Comparison of ENCODE assay signal across 20 cellular contexts in the genomic region with DNA sequence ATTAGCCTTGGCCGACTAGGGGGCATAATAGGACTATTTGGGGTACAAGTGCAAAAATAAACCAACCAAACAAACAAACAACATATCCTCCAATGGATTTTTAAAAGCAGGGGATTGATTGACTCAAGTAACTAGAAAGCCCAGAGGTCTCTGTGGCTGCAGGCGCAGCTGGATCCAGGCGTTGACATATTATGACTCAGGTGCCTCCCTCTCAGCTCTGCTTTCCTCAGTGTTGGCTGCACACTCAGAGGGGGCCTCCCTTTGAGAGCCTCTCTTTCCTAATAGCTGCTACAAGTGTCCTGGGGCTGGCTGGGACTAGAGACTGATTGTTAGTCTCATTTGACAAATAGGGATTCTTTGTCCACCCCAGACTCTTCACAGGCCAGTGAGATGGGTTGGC.
"Had no signal": no experiment of that assay in that cellular context is flagged by ENCODE, and none has a peak within 500 bp of the region (broad histone marks: within the 10 kb centered on the region; RNA-seq: fewer than 3 reads in every experiment).

No MANE protein-coding gene starts in this region.

- H3K27me3 ChIP-seq: ascending aorta, breast epithelium, ovary, sigmoid colon, transverse colon, uterus had no signal

- H3K27ac ChIP-seq: ascending aorta, breast epithelium, ovary, sigmoid colon, transverse colon, uterus had no signal

- H3K27ac Mint-ChIP-seq: activated CD4-positive, alpha-beta T cell treated with anti-CD3 and anti-CD28 coated beads, Interleukin-2, amount 10 ng/mL, durations not matched to agents 7 days and 5 days; activated CD8-positive, alpha-beta T cell treated with anti-CD3 and anti-CD28 coated beads, Interleukin-2, amount 10 ng/mL, durations not matched to agents 7 days and 5 days; activated T-cell treated with anti-CD3 and anti-CD28 coated beads, Interleukin-2, amount 50 U/mL, for 24 hours; activated T-helper 2 cell treated with anti-CD3 and anti-CD28 coated beads, Interferon-gamma antibody, Interleukin-2, Interleukin-4, amounts not matched to agents 10 μg/mL and 5 μg/mL and 100 μg/mL, durations not matched to agents 14 hours and 24 hours and 36 hours; immature natural killer cell; memory B cell; stimulated activated naive B cell treated with anti-CD40 and anti-IgM and Interleukin-4, amounts not matched to agents 10 μg/mL and 1 μg/mL and 100 μg/mL, for 72 hours; T-helper 2 cell treated with Interferon-gamma antibody and Interleukin-4, amounts not matched to agents 5 μg/mL and 100 μg/mL, for 36 hours; WTC11 had no signal

- H3K36me3 Mint-ChIP-seq: immature natural killer cell; memory B cell; stimulated activated naive B cell treated with anti-CD40 and anti-IgM and Interleukin-4, amounts not matched to agents 10 μg/mL and 1 μg/mL and 100 μg/mL, for 72 hours; WTC11 had no signal

- DNase-seq: activated CD4-positive, alpha-beta T cell treated with anti-CD3 and anti-CD28 coated beads, Interleukin-2, amount 10 ng/mL, durations not matched to agents 7 days and 5 days; activated CD8-positive, alpha-beta T cell treated with anti-CD3 and anti-CD28 coated beads, Interleukin-2, amount 10 ng/mL, durations not matched to agents 7 days and 5 days; activated naive CD4-positive, alpha-beta T cell treated with Interleukin-2 at 50 U/mL for 16 hours; activated T-cell treated with anti-CD3 and anti-CD28 coated beads, Interleukin-2, amount 50 U/mL, for 24 hours; cerebellar nuclear complex; effector CD8-positive, alpha-beta T cell; immature natural killer cell; ovary; sigmoid colon; stimulated activated CD4-positive, alpha-beta T cell treated with anti-CD3 and anti-CD28 coated beads, Interleukin-4, amount 100 ng/mL, for 4 hours; stimulated activated naive B cell treated with anti-CD40 and anti-IgM and Interleukin-4, amounts not matched to agents 10 μg/mL and 1 μg/mL and 100 μg/mL, for 72 hours; transverse colon; uterus had no signal

- H3K36me3 ChIP-seq: ascending aorta, breast epithelium, ovary, sigmoid colon, transverse colon, uterus had no signal

- H3K9me3 Mint-ChIP-seq: activated CD4-positive, alpha-beta T cell treated with anti-CD3 and anti-CD28 coated beads, Interleukin-2, amount 10 ng/mL, durations not matched to agents 7 days and 5 days; activated T-cell treated with anti-CD3 and anti-CD28 coated beads, Interleukin-2, amount 50 U/mL, for 24 hours; activated T-helper 2 cell treated with anti-CD3 and anti-CD28 coated beads, Interferon-gamma antibody, Interleukin-2, Interleukin-4, amounts not matched to agents 10 μg/mL and 5 μg/mL and 100 μg/mL, durations not matched to agents 14 hours and 24 hours and 36 hours; immature natural killer cell; memory B cell; stimulated activated naive B cell treated with anti-CD40 and anti-IgM and Interleukin-4, amounts not matched to agents 10 μg/mL and 1 μg/mL and 100 μg/mL, for 72 hours; T-helper 2 cell treated with Interferon-gamma antibody and Interleukin-4, amounts not matched to agents 5 μg/mL and 100 μg/mL, for 36 hours; WTC11 had no signal

- ATAC-seq: activated CD8-positive, alpha-beta T cell treated with anti-CD3 and anti-CD28 coated beads, Interleukin-2, amount 10 ng/mL, durations not matched to agents 7 days and 5 days; esophagus mucosa; WTC11 had no signal

- H3K4me1 ChIP-seq: breast epithelium, uterus had no signal

- H3K9me3 ChIP-seq: ascending aorta, breast epithelium, ovary, sigmoid colon, transverse colon, uterus had no signal

- H3K4me3 ChIP-seq: ascending aorta, breast epithelium, ovary, sigmoid colon, transverse colon, uterus had no signal

- H3K4me3 Mint-ChIP-seq: activated CD4-positive, alpha-beta T cell treated with anti-CD3 and anti-CD28 coated beads, Interleukin-2, amount 10 ng/mL, durations not matched to agents 7 days and 5 days; activated CD8-positive, alpha-beta T cell treated with anti-CD3 and anti-CD28 coated beads, Interleukin-2, amount 10 ng/mL, durations not matched to agents 7 days and 5 days; activated T-cell treated with anti-CD3 and anti-CD28 coated beads, Interleukin-2, amount 50 U/mL, for 24 hours; immature natural killer cell; memory B cell; stimulated activated naive B cell treated with anti-CD40 and anti-IgM and Interleukin-4, amounts not matched to agents 10 μg/mL and 1 μg/mL and 100 μg/mL, for 72 hours; T-helper 2 cell treated with Interferon-gamma antibody and Interleukin-4, amounts not matched to agents 5 μg/mL and 100 μg/mL, for 36 hours; WTC11 had no signal
